Comparison of ENCODE assay signal across 8 cellular contexts in the genomic region with DNA sequence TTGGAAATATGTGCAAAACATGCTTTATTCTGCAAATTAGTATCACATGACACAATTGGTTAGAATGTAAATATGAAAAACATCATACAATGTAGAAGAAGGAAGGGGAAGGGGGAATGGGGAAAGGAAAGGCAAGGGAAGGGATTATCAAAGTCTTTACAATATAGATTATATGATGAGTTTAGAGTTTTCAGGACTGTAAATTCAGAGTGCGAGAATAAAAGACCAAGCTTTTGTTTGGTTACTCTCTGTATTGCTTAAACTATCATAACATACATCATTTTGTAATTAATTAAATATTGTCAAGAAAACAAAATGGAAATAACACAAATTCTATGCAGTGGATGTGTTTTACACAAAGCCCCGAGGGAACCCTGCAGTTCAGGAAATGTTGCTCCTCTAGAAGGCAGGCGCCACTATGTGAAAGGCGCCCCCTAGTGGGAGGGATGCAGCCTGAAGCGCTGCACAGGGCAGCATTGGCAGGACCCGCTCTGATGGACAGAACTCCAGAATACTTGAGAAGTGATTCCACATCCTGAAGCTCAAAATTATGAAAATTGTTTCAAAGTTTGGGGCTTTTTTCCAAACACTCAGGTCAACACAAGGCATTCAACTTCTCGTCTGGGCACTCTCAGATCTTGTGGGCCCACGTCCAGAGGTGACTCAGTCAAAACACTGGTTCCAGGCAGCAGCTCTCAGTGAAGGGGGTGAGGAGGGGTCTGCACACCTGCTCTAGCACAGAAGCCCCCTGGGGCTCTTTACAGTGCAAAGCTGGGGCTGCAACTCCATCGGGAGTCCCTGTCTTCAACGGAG. TPM values are rescaled to one million over a fixed set of nuclear protein-coding genes. Genes with fewer than 3 reads are reported as not detected.
DNase-seq lines count a peak whose midpoint lies in the region; ATAC-seq and TF ChIP-seq lines count a peak whose summit lies in the region.

No MANE protein-coding gene starts in this region.

- H3K4me3 Mint-ChIP-seq in Calu3 (ENCODE audit: low read depth, unreplicated experiment) (no peak overlapping the region), glutamatergic neuron (ENCODE audit: unreplicated experiment) (no peak overlapping the region)
- H3K4me3 Mint-ChIP-seq in activated naive CD4-positive, alpha-beta T cell treated with anti-CD3 and anti-CD28 coated beads for 36 hours: no peak overlapping the region

- CTCF ChIA-PET in Calu3 (lab: Charles Lee): interaction anchor here (0.6 to 0.7 kb wide), 2 partner anchors 47 to 132 kb away, joined by 3 to 7 read pairs; no protein-coding TSS in a partner anchor
- CTCF ChIA-PET in activated naive CD4-positive, alpha-beta T cell treated with anti-CD3 and anti-CD28 coated beads for 36 hours (lab: Charles Lee): interaction anchor here (0.6 to 2.7 kb wide), 15 partner anchors 9 to 509 kb away, joined by 3 to 11 read pairs (median 5); no protein-coding TSS in a partner anchor

- BruUV-seq in Calu3 (replicated peaks; lab: Mats Ljungman, UMichigan): no TSS peak

- H3K4me1 Mint-ChIP-seq in Calu3 (ENCODE audit: low read depth, unreplicated experiment) (no peaks in the 10 kb centered on the region), glutamatergic neuron (ENCODE audit: low read depth, unreplicated experiment) (no peaks in the 10 kb centered on the region)
- no peaks in the 10 kb centered on the region for H3K4me1 Mint-ChIP-seq in activated naive CD4-positive, alpha-beta T cell treated with anti-CD3 and anti-CD28 coated beads for 36 hours (ENCODE audit: low read depth)

- intact Hi-C loops in Calu3 (cut with micrococcal nuclease; ENCODE audit: unreplicated experiment): loop anchor here (5.0 kb wide), 2 partner anchors 60 to 135 kb away; no protein-coding TSS in a partner anchor
- intact Hi-C loops in activated naive CD4-positive, alpha-beta T cell treated with anti-CD3 and anti-CD28 coated beads for 36 hours (cut with micrococcal nuclease): loop anchor here (1.0 to 10.0 kb wide), 4 partner anchors 120 to 510 kb away; no protein-coding TSS in a partner anchor
- intact Hi-C loops in posterior vena cava (cut with DNase I): no loop called here

- peaks cover 28% of the 10 kb centered on the region for H3K27me3 Mint-ChIP-seq in Calu3 (ENCODE audit: unreplicated experiment)
- H3K27me3 Mint-ChIP-seq in activated naive CD4-positive, alpha-beta T cell treated with anti-CD3 and anti-CD28 coated beads for 36 hours (ENCODE audit: low read depth): no peaks in the 10 kb centered on the region
- peaks cover 3% of the 10 kb centered on the region for H3K27me3 Mint-ChIP-seq in glutamatergic neuron (ENCODE audit: unreplicated experiment)

- DNase-seq in Calu3 (peak; percentile 91), HuH-7 (ENCODE audit: low spot score) (peak; percentile 49), SK-N-DZ (ENCODE audit: low spot score) (peak; percentile 38), glutamatergic neuron (peak; percentile 88), posterior vena cava (ENCODE audit: low spot score) (peak; percentile 91), ureter (ENCODE audit: low spot score) (peak; percentile 80)
- peak; percentile 83 for DNase-seq in activated naive CD4-positive, alpha-beta T cell treated with anti-CD3 and anti-CD28 coated beads for 36 hours

- no peaks in the 10 kb centered on the region for H3K9me3 Mint-ChIP-seq in Calu3 (ENCODE audit: low read depth, unreplicated experiment)
- H3K9me3 Mint-ChIP-seq in activated naive CD4-positive, alpha-beta T cell treated with anti-CD3 and anti-CD28 coated beads for 36 hours: no peaks in the 10 kb centered on the region
- no peaks in the 10 kb centered on the region for H3K9me3 Mint-ChIP-seq in glutamatergic neuron (ENCODE audit: unreplicated experiment)

- H3K36me3 Mint-ChIP-seq in Calu3 (ENCODE audit: insufficient read depth, unreplicated experiment) (no peaks in the 10 kb centered on the region), glutamatergic neuron (ENCODE audit: unreplicated experiment) (no peaks in the 10 kb centered on the region)
- H3K36me3 Mint-ChIP-seq in activated naive CD4-positive, alpha-beta T cell treated with anti-CD3 and anti-CD28 coated beads for 36 hours (ENCODE audit: low read depth): no peaks in the 10 kb centered on the region

- H3K27ac Mint-ChIP-seq in Calu3 (ENCODE audit: unreplicated experiment) (no peak overlapping the region), glutamatergic neuron (ENCODE audit: unreplicated experiment) (no peak overlapping the region)
- no peak overlapping the region for H3K27ac Mint-ChIP-seq in activated naive CD4-positive, alpha-beta T cell treated with anti-CD3 and anti-CD28 coated beads for 36 hours

- TF ChIP-seq CTCF in Calu3 (IDR thresholded peaks at IDR 0.05; ENCODE audit: unreplicated experiment): peak; percentile 95
- TF ChIP-seq CTCF in glutamatergic neuron (IDR thresholded peaks at IDR 0.05; ENCODE audit: partially characterized antibody, unreplicated experiment): peak; percentile 84

- peak; percentile 30 for ATAC-seq in GM19468 (IDR thresholded peaks at IDR 0.05; ENCODE audit: extremely low read depth, unreplicated experiment)

RNA-seq across cellular contexts. Expression of gene TMEM254, which starts 31.6 kb away (rescaled TPM):
- total RNA-seq in Calu3 (2022): 26.5 and 33.2 TPM in 2 replicates
- 10.6 and 11.1 TPM in 2 replicates for polyA plus RNA-seq in SK-N-DZ (2014; cell fraction: cytosol; rRNA removed)
- 10.3 and 11.4 TPM in 2 replicates for polyA plus RNA-seq in SK-N-DZ (2014; cell fraction: nucleus; rRNA removed)
- 10 to 100 TPM; 16.2 to 16.7 TPM for total RNA-seq in activated naive CD4-positive, alpha-beta T cell treated with anti-CD3 and anti-CD28 coated beads for 36 hours
- total RNA-seq in glutamatergic neuron (ENCODE audit: unreplicated experiment): 13.5 TPM
- 10 to 100 TPM in 1 of 2 donors, 1 to 10 TPM in 1; 8.2 to 12.3 TPM for total RNA-seq in posterior vena cava
- 38.0 TPM for total RNA-seq in ureter

Comparison
In these comparisons a context has a peak if more than half of its experiments do, and no peak if none do; other contexts are left out.
1. Peak in every context shown above with its lines: DNase-seq and ATAC-seq.
2. DNase-seq: peak in every context shown above with its lines; median percentile 91 in Calu3; 91 in posterior vena cava; 88 in glutamatergic neuron; 83 in activated naive CD4-positive, alpha-beta T cell treated with anti-CD3 and anti-CD28 coated beads for 36 hours; 80 in ureter; 49 in HuH-7; 38 in SK-N-DZ.
3. intact Hi-C loops: an anchor here in Calu3 (5.0 kb wide) and activated naive CD4-positive, alpha-beta T cell treated with anti-CD3 and anti-CD28 coated beads for 36 hours (1.0 to 10.0 kb wide); none called in posterior vena cava.